Comparison of ENCODE assay signal across 15 cellular contexts in genomic region chr3:9468460-9468859, GRCh38.
DNase-seq lines count a peak whose midpoint lies in the region; ATAC-seq and TF ChIP-seq lines count a peak whose summit lies in the region.
"Had no signal": no experiment of that assay in that cellular context is flagged by ENCODE, and none has a peak within 500 bp of the region (broad histone marks: within the 10 kb centered on the region; RNA-seq: fewer than 3 reads in every experiment).

No MANE protein-coding gene starts in this region.

- WGBS in trophoblast cell (ENCODE audit: extremely low coverage, insufficient coverage, insufficient read length), result 100% methylated on average over 2 of the region's 7 CpGs

- no peak overlapping the region for H2AK5ac ChIP-seq in trophoblast cell (ENCODE audit: low read length)

- no peak overlapping the region for H3K9ac ChIP-seq in trophoblast cell (ENCODE audit: low read length)

- TF ChIP-seq CTCF in osteoblast (IDR thresholded peaks at IDR 0.05; ENCODE audit: extremely low read depth, low read depth, low read length), result no peak

- no peak overlapping the region for H2BK5ac ChIP-seq in trophoblast cell (ENCODE audit: low read depth, low read length, poor library complexity)

- peak; percentile 79 to 85 for ATAC-seq in activated CD4-positive, CD25-positive, alpha-beta regulatory T cell treated with anti-CD3 and anti-CD28 coated beads, Interleukin-2, amount 50 U/mL, for 24 hours
- ATAC-seq in GM21619 (IDR thresholded peaks at IDR 0.05; ENCODE audit: unreplicated experiment), result no peak
- ATAC-seq: left colon, right lobe of liver had no signal

- no peak for DNase-seq in activated CD4-positive, CD25-positive, alpha-beta regulatory T cell treated with anti-CD3 and anti-CD28 coated beads, Interleukin-2, amount 50 U/mL, for 72 hours
- DNase-seq in HK-2 (ENCODE audit: unreplicated experiment), result peak; percentile 26
- no peak for DNase-seq in activated naive CD8-positive, alpha-beta T cell treated with anti-CD3 and anti-CD28 coated beads for 36 hours
- DNase-seq in osteoblast (ENCODE audit: insufficient read length, low spot score, missing footprints), result no peak
- no peak for DNase-seq in nucleus accumbens (lab: John Stamatoyannopoulos, UW)
- DNase-seq in trophoblast cell, result no peak
- DNase-seq: left colon, naive B cell, NCI-H1105, NCI-H2227 treated with DMSO at 0.1 percent for 48 hours, PC-9, right lobe of liver, tibial artery had no signal

- peak overlapping the region; percentile 21 for H3K27ac ChIP-seq in osteoblast (ENCODE audit: low read depth, low read length)
- H3K27ac ChIP-seq in trophoblast cell (ENCODE audit: low read depth, low read length), result no peak overlapping the region
- H3K27ac ChIP-seq: PC-9, right lobe of liver, tibial artery had no signal

- H3K9me3 Mint-ChIP-seq in activated naive CD8-positive, alpha-beta T cell treated with anti-CD3 and anti-CD28 coated beads for 36 hours, result no peaks in the 10 kb centered on the region
- H3K9me3 Mint-ChIP-seq: naive B cell had no signal

- no peak overlapping the region for H4K8ac ChIP-seq in trophoblast cell (ENCODE audit: low read depth, low read length)

- H3K4me3 ChIP-seq in osteoblast (ENCODE audit: insufficient read depth, low read length), result no peak overlapping the region
- H3K4me3 ChIP-seq in trophoblast cell (ENCODE audit: low read depth, low read length), result no peak overlapping the region
- H3K4me3 ChIP-seq: PC-9, right lobe of liver, tibial artery had no signal

- peaks cover 41% of the 10 kb centered on the region for H3K36me3 Mint-ChIP-seq in activated naive CD8-positive, alpha-beta T cell treated with anti-CD3 and anti-CD28 coated beads for 36 hours

- no peak overlapping the region for H4K91ac ChIP-seq in trophoblast cell (ENCODE audit: low read depth, low read length)

- peak overlapping the region; percentile 27 for H3K27ac Mint-ChIP-seq in activated naive CD8-positive, alpha-beta T cell treated with anti-CD3 and anti-CD28 coated beads for 36 hours

- H2BK12ac ChIP-seq in trophoblast cell (ENCODE audit: low read length), result no peak overlapping the region

- H3K27me3 Mint-ChIP-seq in activated naive CD8-positive, alpha-beta T cell treated with anti-CD3 and anti-CD28 coated beads for 36 hours, result no peaks in the 10 kb centered on the region
- H3K27me3 Mint-ChIP-seq: naive B cell had no signal

- no peak overlapping the region for H2BK120ac ChIP-seq in trophoblast cell (ENCODE audit: insufficient read depth, low read length, poor library complexity)

- no peak overlapping the region for H4K12ac ChIP-seq in trophoblast cell (ENCODE audit: low read depth, low read length)

- H3K4me2 ChIP-seq in osteoblast (ENCODE audit: insufficient read depth, low read length) (no peak overlapping the region), trophoblast cell (ENCODE audit: low read length) (no peak overlapping the region)
- H3K4me2 ChIP-seq: PC-9 had no signal

- no peaks in the 10 kb centered on the region for H3K79me1 ChIP-seq in trophoblast cell (ENCODE audit: low read length)

- H3K23ac ChIP-seq in trophoblast cell (ENCODE audit: low read length), result no peak overlapping the region

- H3K9me3 ChIP-seq in osteoblast (ENCODE audit: low read depth, low read length) (no peaks in the 10 kb centered on the region), trophoblast cell (ENCODE audit: insufficient read depth, low read depth, low read length) (no peaks in the 10 kb centered on the region)
- H3K9me3 ChIP-seq: right lobe of liver, tibial artery had no signal

- H3K14ac ChIP-seq in trophoblast cell (ENCODE audit: low read length), result no peak overlapping the region

- H3K79me2 ChIP-seq in osteoblast (ENCODE audit: insufficient read depth, low read length) (peaks cover 67% of the 10 kb centered on the region), trophoblast cell (ENCODE audit: control insufficient read depth, insufficient read depth, low read length, poor library complexity) (no peaks in the 10 kb centered on the region)

- no peak overlapping the region for H3K4ac ChIP-seq in trophoblast cell (ENCODE audit: low read depth, low read length)

- H3K27me3 ChIP-seq in osteoblast (ENCODE audit: insufficient read depth, low read length) (no peaks in the 10 kb centered on the region), trophoblast cell (ENCODE audit: insufficient read depth, low read length) (no peaks in the 10 kb centered on the region)
- H3K27me3 ChIP-seq: right lobe of liver, tibial artery had no signal

- peaks cover 47% of the 10 kb centered on the region for H4K20me1 ChIP-seq in osteoblast (ENCODE audit: insufficient read depth, low read length)

- H3K4me1 ChIP-seq in osteoblast (ENCODE audit: insufficient read depth, low read length) (no peaks in the 10 kb centered on the region), trophoblast cell (ENCODE audit: control insufficient read depth in 1 of 2, insufficient read depth in 2 of 2, low read length in 2 of 2) (no peaks in the 10 kb centered on the region)
- H3K4me1 ChIP-seq: right lobe of liver, tibial artery had no signal

- H3K4me1 Mint-ChIP-seq in activated naive CD8-positive, alpha-beta T cell treated with anti-CD3 and anti-CD28 coated beads for 36 hours, result peaks cover 5% of the 10 kb centered on the region

- H3K18ac ChIP-seq in trophoblast cell (ENCODE audit: low read length), result no peak overlapping the region

- H3K36me3 ChIP-seq in osteoblast (ENCODE audit: insufficient read depth, low read length), result peaks cover 90% of the 10 kb centered on the region
- H3K36me3 ChIP-seq in trophoblast cell (ENCODE audit: control insufficient read depth in 1 of 2, insufficient read depth in 2 of 2, low read length in 2 of 2), result peaks cover 33 to 64% of the 10 kb centered on the region in 2 experiments

- H2AFZ ChIP-seq in osteoblast (ENCODE audit: low read length), result no peak overlapping the region
- no peak overlapping the region for H2AFZ ChIP-seq in trophoblast cell (ENCODE audit: insufficient read depth, low read length, poor library complexity)
- H2AFZ ChIP-seq: PC-9 had no signal

- no peak overlapping the region for H3K4me3 Mint-ChIP-seq in activated naive CD8-positive, alpha-beta T cell treated with anti-CD3 and anti-CD28 coated beads for 36 hours
